Comparison of ENCODE assay signal across 20 cellular contexts in the genomic region with DNA sequence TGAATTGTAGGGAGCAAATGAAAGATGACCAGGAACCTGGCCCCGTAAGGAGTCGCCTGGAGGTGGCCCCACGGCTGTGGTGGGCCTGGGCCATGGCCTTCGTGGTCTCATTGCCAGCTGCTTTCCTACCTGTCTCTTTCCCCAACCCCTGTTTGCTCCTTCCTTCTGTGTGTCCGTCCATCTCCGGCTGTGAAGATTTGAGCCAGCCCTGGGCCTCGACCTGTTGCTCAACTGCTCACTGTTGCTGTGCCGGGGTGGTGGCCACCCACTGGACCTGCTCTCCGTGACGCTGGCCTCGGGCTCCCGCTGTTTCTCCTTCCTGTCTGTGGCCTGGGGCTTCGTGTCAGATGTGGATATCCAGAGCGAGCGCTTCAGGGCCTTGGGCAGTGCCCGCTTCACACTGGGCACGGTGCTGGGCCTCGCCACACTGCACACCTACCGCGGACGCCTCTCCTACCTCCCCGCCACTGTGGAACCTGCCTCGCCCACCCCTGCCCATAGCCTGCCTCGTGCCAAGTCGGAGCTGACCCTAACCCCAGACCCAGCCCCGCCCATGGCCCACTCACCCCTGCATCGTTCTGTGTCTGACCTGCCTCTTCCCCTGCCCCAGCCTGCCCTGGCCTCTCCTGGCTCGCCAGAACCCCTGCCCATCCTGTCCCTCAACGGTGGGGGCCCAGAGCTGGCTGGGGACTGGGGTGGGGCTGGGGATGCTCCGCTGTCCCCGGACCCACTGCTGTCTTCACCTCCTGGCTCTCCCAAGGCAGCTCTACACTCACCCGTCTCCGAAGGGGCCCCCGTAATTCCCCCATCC. TPM values are rescaled to one million over a fixed set of nuclear protein-coding genes. Genes with fewer than 3 reads are reported as not detected.
A peak's percentile ranks its signal among the peaks of the same experiment; 100 is the strongest.
DNase-seq lines count a peak whose midpoint lies in the region; ATAC-seq and TF ChIP-seq lines count a peak whose summit lies in the region.
"Had no signal": no experiment of that assay in that cellular context is flagged by ENCODE, and none has a peak within 500 bp of the region (broad histone marks: within the 10 kb centered on the region; RNA-seq: fewer than 3 reads in every experiment).

No MANE protein-coding gene starts in this region.

- H3K9me3 ChIP-seq in liver (ENCODE audit: control insufficient read depth in 4 of 4, low read length in 3 of 4) (no peaks in the 10 kb centered on the region), thymus (ENCODE audit: control insufficient read depth) (no peaks in the 10 kb centered on the region)
- H3K9me3 ChIP-seq: gastrocnemius medialis had no signal

- no peaks in the 10 kb centered on the region for H3K9me3 Mint-ChIP-seq in activated T-cell treated with anti-CD3 and anti-CD28 coated beads, Interleukin-2, amount 50 U/mL, for 24 hours
- no peaks in the 10 kb centered on the region for H3K9me3 Mint-ChIP-seq in WTC11
- H3K9me3 Mint-ChIP-seq: activated naive CD8-positive, alpha-beta T cell treated with anti-CD3 and anti-CD28 coated beads for 36 hours; CD8-positive, alpha-beta T cell; mesothelial cell of epicardium had no signal

- POLR2A ChIA-PET in WTC11 (lab: Charles Lee) = interaction anchor here (0.7 to 3.4 kb wide), 4 partner anchors 10 to 335 kb away, joined by 3 to 23 read pairs (median 12); a partner anchor contains a TSS

- CTCF ChIA-PET in WTC11 (lab: Charles Lee) = interaction anchor here (0.8 to 3.0 kb wide), 7 partner anchors 10 to 185 kb away, joined by 3 to 20 read pairs (median 7); a partner anchor contains a TSS

- WGBS in liver = 75% methylated on average over 34 of the region's 34 CpGs
- WGBS in thymus = 97% methylated on average over 34 of the region's 34 CpGs

- peaks cover 57% of the 10 kb centered on the region for H3K4me1 Mint-ChIP-seq in activated T-cell treated with anti-CD3 and anti-CD28 coated beads, Interleukin-2, amount 50 U/mL, for 24 hours (ENCODE audit: low read depth)
- H3K4me1 Mint-ChIP-seq in WTC11 = peaks cover 27% of the 10 kb centered on the region

- H3K4me1 ChIP-seq in liver (ENCODE audit: control insufficient read depth in 4 of 4, insufficient read depth in 4 of 4, low read length in 3 of 4) = peaks cover 12 to 69% (median 41%) of the 10 kb centered on the region in 4 donors
- peaks cover 10% of the 10 kb centered on the region for H3K4me1 ChIP-seq in thymus (ENCODE audit: control insufficient read depth, insufficient read depth, low read length)

- no peaks in the 10 kb centered on the region for H3K27me3 ChIP-seq in liver (ENCODE audit: control insufficient read depth in 4 of 4, insufficient read depth in 4 of 4, low read length in 3 of 4)
- no peaks in the 10 kb centered on the region for H3K27me3 ChIP-seq in thymus (ENCODE audit: control insufficient read depth, insufficient read depth)
- H3K27me3 ChIP-seq: gastrocnemius medialis had no signal

- peak overlapping the region; percentile 3 for H3K27ac Mint-ChIP-seq in activated T-cell treated with anti-CD3 and anti-CD28 coated beads, Interleukin-2, amount 50 U/mL, for 24 hours
- H3K27ac Mint-ChIP-seq in WTC11 = peak overlapping the region; percentile 8
- H3K27ac Mint-ChIP-seq: activated naive CD8-positive, alpha-beta T cell treated with anti-CD3 and anti-CD28 coated beads for 36 hours; CD8-positive, alpha-beta T cell; mesothelial cell of epicardium had no signal

- no peak for TF ChIP-seq RAD21 in liver (IDR thresholded peaks at IDR 0.05)

- no peak overlapping the region for H3K4me3 ChIP-seq in liver (ENCODE audit: low read depth in 1 of 3, low read length in 3 of 3)
- H3K4me3 ChIP-seq in thymus (ENCODE audit: low read length) = no peak overlapping the region

- H3K27me3 Mint-ChIP-seq in activated T-cell treated with anti-CD3 and anti-CD28 coated beads, Interleukin-2, amount 50 U/mL, for 24 hours = no peaks in the 10 kb centered on the region
- H3K27me3 Mint-ChIP-seq in WTC11 (ENCODE audit: low read depth) = no peaks in the 10 kb centered on the region
- H3K27me3 Mint-ChIP-seq: activated naive CD8-positive, alpha-beta T cell treated with anti-CD3 and anti-CD28 coated beads for 36 hours had no signal

- H3K36me3 Mint-ChIP-seq in activated T-cell treated with anti-CD3 and anti-CD28 coated beads, Interleukin-2, amount 50 U/mL, for 24 hours (ENCODE audit: low read depth) = peaks cover 66% of the 10 kb centered on the region
- H3K36me3 Mint-ChIP-seq in WTC11 = no peaks in the 10 kb centered on the region

- ATAC-seq in WTC11 (no peak), GM21619 (IDR thresholded peaks at IDR 0.05; ENCODE audit: unreplicated experiment) (no peak)
- ATAC-seq: CD8-positive, alpha-beta T cell; gastrocnemius medialis; PC-3; stimulated activated naive CD8-positive, alpha-beta T cell treated with anti-CD3 and anti-CD28 coated beads, Interleukin-15, Interleukin-2, amounts not matched to agents 100 U/mL and 50 U/mL, for 24 hours had no signal

- H3K27ac ChIP-seq in liver (ENCODE audit: low read depth in 1 of 2, low read length in 2 of 2) (peak overlapping the region; percentile 18 to 39), thymus (ENCODE audit: low read depth) (peak overlapping the region; percentile 21)

- no peak overlapping the region for H3K4me3 Mint-ChIP-seq in activated T-cell treated with anti-CD3 and anti-CD28 coated beads, Interleukin-2, amount 50 U/mL, for 24 hours
- H3K4me3 Mint-ChIP-seq in WTC11 = no peak overlapping the region
- H3K4me3 Mint-ChIP-seq: activated naive CD8-positive, alpha-beta T cell treated with anti-CD3 and anti-CD28 coated beads for 36 hours; CD8-positive, alpha-beta T cell; mesothelial cell of epicardium had no signal

- H3K36me3 ChIP-seq in liver (ENCODE audit: control insufficient read depth in 4 of 4, insufficient read depth in 3 of 4, low read depth in 1 of 4, low read length in 3 of 4) (peaks cover 0 to 7% (median 1%) of the 10 kb centered on the region in 4 donors), thymus (ENCODE audit: control insufficient read depth, insufficient read depth) (peaks cover 51% of the 10 kb centered on the region)

- no peak overlapping the region for H3K9ac ChIP-seq in liver (ENCODE audit: low read depth in 1 of 2, low read length in 2 of 2)

- TF ChIP-seq CTCF in WTC11 (IDR thresholded peaks at IDR 0.05) = no peak
- no peak for TF ChIP-seq CTCF in liver (IDR thresholded peaks at IDR 0.05; ENCODE audit: low read depth, low read length, missing input control)

- no peak for DNase-seq in activated T-cell treated with anti-CD3 and anti-CD28 coated beads, Interleukin-2, amount 50 U/mL, for 24 hours
- DNase-seq in activated T-cell treated with anti-CD3 and anti-CD28 coated beads, Interleukin-2, amount 50 U/mL, for 48 hours = no peak
- DNase-seq in WTC11 (ENCODE audit: low spot score) (no peak), RPMI8226 (no peak), middle frontal gyrus (ENCODE audit: extremely low spot score, low spot score) (no peak)
- DNase-seq: activated CD4-positive, CD25-positive, alpha-beta regulatory T cell; activated naive CD8-positive, alpha-beta T cell treated with anti-CD3 and anti-CD28 coated beads for 36 hours; CD8-positive, alpha-beta T cell; central memory CD4-positive, alpha-beta T cell; EL; gastrocnemius medialis; NCI-H187 treated with DMSO at 0.1 percent for 48 hours; NCI-H510A; PC-3; small intestine had no signal

TF ChIP-seq in WTC11, 78 proteins besides CTCF, POLR2A, EP300 and RAD21 (continues in another document):
- TF ChIP-seq RORB (CRISPR knock-in tag; IDR thresholded peaks at IDR 0.05) (no peak), IRF2 (CRISPR knock-in tag; IDR thresholded peaks at IDR 0.05; ENCODE audit: borderline replicate concordance, low read depth) (no peak), ELF4 (CRISPR knock-in tag; IDR thresholded peaks at IDR 0.05; ENCODE audit: low read depth) (no peak)
- TF ChIP-seq, protein P1, sequence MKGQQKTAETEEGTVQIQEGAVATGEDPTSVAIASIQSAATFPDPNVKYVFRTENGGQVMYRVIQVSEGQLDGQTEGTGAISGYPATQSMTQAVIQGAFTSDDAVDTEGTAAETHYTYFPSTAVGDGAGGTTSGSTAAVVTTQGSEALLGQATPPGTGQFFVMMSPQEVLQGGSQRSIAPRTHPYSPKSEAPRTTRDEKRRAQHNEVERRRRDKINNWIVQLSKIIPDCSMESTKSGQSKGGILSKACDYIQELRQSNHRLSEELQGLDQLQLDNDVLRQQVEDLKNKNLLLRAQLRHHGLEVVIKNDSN (CRISPR knock-in tag; IDR thresholded peaks at IDR 0.05) = no peak

TF ChIP-seq in liver, 16 proteins besides CTCF, POLR2A, EP300 and RAD21 (continues in another document):
- TF ChIP-seq JUND (IDR thresholded peaks at IDR 0.05) = no peak
- TF ChIP-seq TAF1 (conservative IDR thresholded peaks at IDR 0.05) = no peak
- no peak for TF ChIP-seq HNF4A (conservative IDR thresholded peaks at IDR 0.05)
- TF ChIP-seq, protein P2, sequence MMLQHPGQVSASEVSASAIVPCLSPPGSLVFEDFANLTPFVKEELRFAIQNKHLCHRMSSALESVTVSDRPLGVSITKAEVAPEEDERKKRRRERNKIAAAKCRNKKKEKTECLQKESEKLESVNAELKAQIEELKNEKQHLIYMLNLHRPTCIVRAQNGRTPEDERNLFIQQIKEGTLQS (IDR thresholded peaks at IDR 0.05) = no peak

RNA-seq across cellular contexts. Expression of a gene that starts 8.5 kb away (rescaled TPM):
- total RNA-seq in WTC11 (2021) (10.5 to 12.0 TPM (median 11.4 TPM) in 3 replicates), liver (1 to 10 TPM; 2.3 to 4.5 TPM)
- polyA plus RNA-seq in liver (1 to 10 TPM; 1.2 to 1.3 TPM), thymus (21.2 TPM)

RNA-seq across cellular contexts. Expression of a gene that starts 9.4 kb away (rescaled TPM):
- total RNA-seq in WTC11 (2021) (46.7 to 64.6 TPM (median 48.4 TPM) in 3 replicates), liver (10 to 100 TPM; 10.2 to 17.3 TPM)
- polyA plus RNA-seq in liver (10 to 100 TPM in 1 of 2 donors, 1 to 10 TPM in 1; 9.6 to 14.4 TPM), thymus (13.4 TPM)

RNA-seq across cellular contexts. Expression of a gene that starts 9.7 kb away (rescaled TPM):
- total RNA-seq in WTC11 (2021) = 1,712 to 1,987 TPM (median 1,909 TPM) in 3 replicates
- total RNA-seq in liver = 100 to 1,000 TPM; 502 to 830 TPM
- polyA plus RNA-seq in liver = 100 to 1,000 TPM; 276 to 670 TPM
- 2,606 TPM for polyA plus RNA-seq in thymus

RNA-seq across cellular contexts. Expression of a gene that starts 13.8 kb away (rescaled TPM):
- total RNA-seq in WTC11 (2021) (6.6 to 8.8 TPM (median 6.8 TPM) in 3 replicates), liver (under 1 TPM; 0.33 to 0.42 TPM)
- polyA plus RNA-seq in liver (under 1 TPM in 1 of 2 donors, not detected in 1; 0.20 TPM), thymus (2.2 TPM)

RNA-seq across cellular contexts. Expression of a gene that starts 17.3 kb away (rescaled TPM):
- total RNA-seq in WTC11 (2021) = 41.4 to 53.7 TPM (median 47.5 TPM) in 3 replicates
- under 1 TPM; 0.09 to 0.33 TPM for total RNA-seq in liver
- polyA plus RNA-seq in liver = 1 to 10 TPM in 1 of 2 donors, under 1 TPM in 1; 0.35 to 1.1 TPM
- polyA plus RNA-seq in thymus = 15.3 TPM
